In the genomic region with DNA sequence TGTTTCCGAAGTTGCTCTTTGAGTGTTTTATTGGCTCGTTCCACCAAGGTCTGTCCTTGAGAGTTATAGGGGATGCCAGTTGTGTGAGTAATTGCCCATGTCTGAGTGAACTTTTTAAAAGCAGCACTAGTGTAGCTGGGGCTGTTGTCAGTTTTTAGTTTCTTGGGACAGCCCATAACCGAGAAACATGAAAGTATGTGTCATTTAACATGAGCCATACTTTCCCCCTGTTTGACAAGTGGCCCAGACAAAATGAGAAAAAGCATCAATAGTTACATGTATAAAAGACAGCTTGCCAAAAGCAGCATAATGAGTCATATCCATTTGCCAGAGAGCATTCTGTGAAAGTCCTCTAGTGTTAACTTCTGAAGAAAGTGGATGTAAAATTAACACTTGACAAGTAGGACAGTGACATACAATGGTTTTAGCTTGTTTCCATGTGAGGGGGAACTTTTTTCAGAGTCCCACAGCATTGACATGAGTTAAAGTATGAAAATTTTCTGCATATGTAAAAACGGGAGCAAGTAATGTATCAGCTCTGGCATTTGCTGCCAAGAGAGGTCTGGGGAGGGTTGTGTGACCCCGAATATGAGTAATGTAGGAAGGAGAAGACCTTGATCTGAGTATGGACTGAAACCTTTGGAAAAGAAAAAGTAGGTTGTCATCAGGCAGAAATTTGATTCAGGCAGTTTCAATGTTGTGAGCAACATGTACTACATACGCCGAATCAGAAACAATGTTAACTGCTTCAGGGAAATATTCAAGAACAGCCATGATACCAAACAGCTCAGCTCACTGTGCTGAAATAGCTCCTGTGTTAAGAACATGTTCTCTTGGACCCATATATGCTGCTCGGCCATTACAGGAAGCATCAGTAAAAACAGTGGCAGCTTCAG, we compare ENCODE assay signal across 9 cellular contexts. TPM values are rescaled to one million over a fixed set of nuclear protein-coding genes. Genes with fewer than 3 reads are reported as not detected.
A peak's percentile ranks its signal among the peaks of the same experiment; 100 is the strongest.
DNase-seq lines count a peak whose midpoint lies in the region; ATAC-seq and TF ChIP-seq lines count a peak whose summit lies in the region.
"Had no signal": no experiment of that assay in that cellular context is flagged by ENCODE, and none has a peak within 500 bp of the region (broad histone marks: within the 10 kb centered on the region; RNA-seq: fewer than 3 reads in every experiment).

No MANE protein-coding gene starts in this region.

- DNase-seq in AG09309 (ENCODE audit: low read depth) (peak; percentile 44), GM13977 (ENCODE audit: low spot score) (peak; percentile 36), adrenal gland (peak in 2 of 7 donors; percentile 45 to 60), islet precursor cell (peak; percentile 71), cerebellar nuclear complex (lab: John Stamatoyannopoulos, UW) (no peak), immature natural killer cell (no peak)
- no peak for DNase-seq in naive thymus-derived CD8-positive, alpha-beta T cell

- WGBS in adrenal gland, 4 donors, result 18 to 28% (median 24%) methylated on average over 8 of the region's 8 CpGs

- H3K36me3 ChIP-seq in adrenal gland (replicated peaks in 1 of 2), result no peaks in the 10 kb centered on the region
- H3K36me3 ChIP-seq: neutrophil had no signal

- peak overlapping the region in 1 of 10 donors; percentile 26 for H3K4me3 Mint-ChIP-seq in naive thymus-derived CD8-positive, alpha-beta T cell
- no peak overlapping the region for H3K4me3 Mint-ChIP-seq in immature natural killer cell

- ATAC-seq in HG02678 (IDR thresholded peaks at IDR 0.05; ENCODE audit: unreplicated experiment), result no peak
- ATAC-seq in naive thymus-derived CD8-positive, alpha-beta T cell, result no peak

- peaks cover 19 to 20% of the 10 kb centered on the region in 2 donors for H3K4me1 ChIP-seq in adrenal gland (replicated peaks in 1 of 2)

- intact Hi-C loops in adrenal gland (cut with DNase I), result no loop called here

- H3K9me3 ChIP-seq in adrenal gland (replicated peaks in 1 of 3), result no peaks in the 10 kb centered on the region

- H3K4me3 ChIP-seq in AG09309 (ENCODE audit: control insufficient read depth, low read depth, low read length) (no peak overlapping the region), adrenal gland (no peak overlapping the region)

- no peak for TF ChIP-seq POLR2A in adrenal gland (IDR thresholded peaks at IDR 0.05)

- H3K27me3 ChIP-seq in adrenal gland, result no peaks in the 10 kb centered on the region

- peak overlapping the region; percentile 62 to 76 (median 70) for H3K27ac ChIP-seq in adrenal gland
- H3K27ac ChIP-seq: neutrophil had no signal

- in situ Hi-C loops in GM13977 (cut with MboI; ENCODE audit: low pct_unique_long_range_greater_than_20kb, low sequenced_read_pairs, unreplicated experiment), result no loop called here

- no peaks in the 10 kb centered on the region for H3K27me3 Mint-ChIP-seq in naive thymus-derived CD8-positive, alpha-beta T cell
- H3K27me3 Mint-ChIP-seq in immature natural killer cell (ENCODE audit: low read depth in 3 of 3), result peaks cover 2 to 15% (median 2%) of the 10 kb centered on the region in 3 donors

- POLR2A ChIA-PET in naive thymus-derived CD8-positive, alpha-beta T cell (lab: Charles Lee), result no interaction called here

- TF ChIP-seq CTCF in AG09309 (IDR thresholded peaks at IDR 0.05; ENCODE audit: control insufficient read depth, insufficient read depth, low read depth, low read length, missing control alignments) (no peak), GM13977 (IDR thresholded peaks at IDR 0.05; ENCODE audit: extremely low read depth, insufficient read depth, missing control alignments) (no peak), adrenal gland (IDR thresholded peaks at IDR 0.05) (no peak)

- H3K4me1 Mint-ChIP-seq in naive thymus-derived CD8-positive, alpha-beta T cell, result peaks cover 5 to 12% (median 8%) of the 10 kb centered on the region in 4 donors
- H3K4me1 Mint-ChIP-seq in immature natural killer cell, result peaks cover 5 to 11% of the 10 kb centered on the region in 2 donors

- no peak overlapping the region for H3K27ac Mint-ChIP-seq in naive thymus-derived CD8-positive, alpha-beta T cell
- H3K27ac Mint-ChIP-seq in immature natural killer cell, result no peak overlapping the region

- H3K36me3 Mint-ChIP-seq in naive thymus-derived CD8-positive, alpha-beta T cell, result peaks cover 0 to 3% (median 3%) of the 10 kb centered on the region in 3 donors
- peaks cover 0 to 3% (median 3%) of the 10 kb centered on the region in 3 donors for H3K36me3 Mint-ChIP-seq in immature natural killer cell

- peaks cover 0 to 7% (median 2%) of the 10 kb centered on the region in 9 donors for H3K9me3 Mint-ChIP-seq in naive thymus-derived CD8-positive, alpha-beta T cell
- H3K9me3 Mint-ChIP-seq in immature natural killer cell, result peaks cover 0 to 5% (median 4%) of the 10 kb centered on the region in 6 donors

RNA-seq across cellular contexts. Expression of a gene that starts 56.8 kb away (rescaled TPM):
- 1 to 10 TPM; 2.4 to 7.1 (median 5.7) TPM for total RNA-seq in adrenal gland
- polyA plus RNA-seq in adrenal gland (1 to 10 TPM; 2.8 to 8.3 (median 3.2) TPM), immature natural killer cell (1 to 10 TPM; 4.5 to 10.0 (median 9.9) TPM)
- 1 to 10 TPM; 1.6 to 2.4 TPM for total RNA-seq in naive thymus-derived CD8-positive, alpha-beta T cell
- polyA plus RNA-seq in naive thymus-derived CD8-positive, alpha-beta T cell, result 1 to 10 TPM; 1.1 to 3.2 (median 2.2) TPM

Comparison
In these comparisons a context has a peak if more than half of its experiments do, and no peak if none do; other contexts are left out.
1. DNase-seq: peak in AG09309 (single experiment), GM13977 (single experiment) and islet precursor cell (single experiment); none in cerebellar nuclear complex (0 of 2), naive thymus-derived CD8-positive, alpha-beta T cell (0 of 10) and immature natural killer cell (0 of 3).